ENCODE assay signal across 23 cellular contexts in the genomic region with DNA sequence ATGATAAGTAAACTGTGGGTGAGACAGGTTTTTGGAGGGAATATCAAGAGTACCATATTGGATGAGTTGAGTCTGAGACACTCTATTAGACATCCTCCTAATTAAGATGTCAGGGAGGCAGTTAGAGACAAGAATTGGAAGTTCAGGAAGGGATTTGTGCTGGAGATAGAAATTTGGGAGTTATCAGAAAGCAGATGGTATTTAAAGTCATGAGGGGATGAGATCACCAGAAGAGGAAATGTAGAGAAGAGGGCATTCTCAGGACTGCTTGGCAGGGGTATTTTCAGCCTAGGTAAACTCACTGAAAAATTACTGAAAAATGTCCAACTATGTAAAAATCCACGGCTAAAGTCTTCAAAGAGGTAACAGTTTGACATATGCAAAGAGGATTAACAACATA.
"Had no signal": no experiment of that assay in that cellular context is flagged by ENCODE, and none has a peak within 500 bp of the region (broad histone marks: within the 10 kb centered on the region; RNA-seq: fewer than 3 reads in every experiment).

No MANE protein-coding gene starts in this region.

- DNase-seq: natural killer cell; occipital lobe; ovary; posterior cingulate gyrus; psoas muscle; right cardiac atrium; right lobe of liver; small intestine; stimulated activated CD4-positive, alpha-beta T cell treated with anti-CD3 and anti-CD28 coated beads, Interleukin-15, amount 100 ng/mL, for 24 hours; stimulated activated CD4-positive, alpha-beta T cell treated with anti-CD3 and anti-CD28 coated beads, Interleukin-2, amount 100 ng/mL, for 24 hours; stimulated activated CD4-positive, alpha-beta T cell treated with anti-CD3 and anti-CD28 coated beads, Interleukin-2, amount 100 ng/mL, for 48 hours; stimulated activated CD4-positive, alpha-beta T cell treated with anti-CD3 and anti-CD28 coated beads, Interleukin-4, amount 100 ng/mL, for 24 hours; stimulated activated naive B cell treated with anti-CD40 and anti-IgM and Interleukin-4, amounts not matched to agents 10 μg/mL and 1 μg/mL and 100 μg/mL, for 72 hours; stimulated activated naive CD4-positive, alpha-beta T cell treated with Interleukin-2 at 50 U/mL for 16 hours; stomach; thyroid gland; upper lobe of left lung had no signal

- H3K4me3 ChIP-seq: neural progenitor cell, ovary, psoas muscle, right lobe of liver, stomach, thoracic aorta, thyroid gland, tibial nerve, upper lobe of left lung, vagina had no signal

- H3K79me2 ChIP-seq: parathyroid adenoma had no signal

- ATAC-seq: natural killer cell; psoas muscle; right cardiac atrium; right lobe of liver; stimulated activated effector memory CD8-positive, alpha-beta T cell treated with anti-CD3 and anti-CD28 coated beads, Interleukin-12 subunit alpha, Interleukin-12 subunit beta, amount 100 ng/mL, for 72 hours; stimulated activated naive B cell treated with anti-CD40 and anti-IgM and Interleukin-4, amounts not matched to agents 10 μg/mL and 1 μg/mL and 100 μg/mL, for 72 hours had no signal

- H3K4me2 ChIP-seq: neural progenitor cell had no signal

- H3K9me3 ChIP-seq: ovary, right lobe of liver, thyroid gland had no signal

- H3K36me3 ChIP-seq: neural progenitor cell, ovary, right lobe of liver, stomach, thoracic aorta, thyroid gland, upper lobe of left lung, vagina had no signal

- H3K4me1 ChIP-seq: parathyroid adenoma, right lobe of liver had no signal

- H3K27ac ChIP-seq: neural progenitor cell, ovary, parathyroid adenoma, psoas muscle, right lobe of liver, stomach, thoracic aorta, thyroid gland, tibial nerve, upper lobe of left lung, vagina had no signal

- H3K9ac ChIP-seq: neural progenitor cell, parathyroid adenoma had no signal

- H2AFZ ChIP-seq: neural progenitor cell, parathyroid adenoma had no signal

- H3K27me3 ChIP-seq: neural progenitor cell, ovary, right lobe of liver, stomach, thyroid gland, tibial nerve, upper lobe of left lung, vagina had no signal
